In genomic region chr9:85055506-85056202, GRCh38 we compare ENCODE assay signal across 17 cellular contexts.
DNase-seq lines count a peak whose midpoint lies in the region; ATAC-seq and TF ChIP-seq lines count a peak whose summit lies in the region.
"Had no signal": no experiment of that assay in that cellular context is flagged by ENCODE, and none has a peak within 500 bp of the region (broad histone marks: within the 10 kb centered on the region; RNA-seq: fewer than 3 reads in every experiment).

No MANE protein-coding gene starts in this region.

- H3K4me1 ChIP-seq in aorta (ENCODE audit: control insufficient read depth in 1 of 2, insufficient read depth in 2 of 2, low read length in 2 of 2) = no peaks in the 10 kb centered on the region
- no peaks in the 10 kb centered on the region for H3K4me1 ChIP-seq in esophagus squamous epithelium

- no peaks in the 10 kb centered on the region for H3K36me3 ChIP-seq in aorta (ENCODE audit: control insufficient read depth in 1 of 2, insufficient read depth in 2 of 2, low read length in 1 of 2)
- H3K36me3 ChIP-seq in esophagus squamous epithelium = no peaks in the 10 kb centered on the region
- no peaks in the 10 kb centered on the region for H3K36me3 ChIP-seq in H7 (replicated peaks; ENCODE audit: control insufficient read depth, insufficient read depth, low read length)

- no peaks in the 10 kb centered on the region for H3K36me3 Mint-ChIP-seq in stimulated activated naive B cell treated with anti-CD40 and anti-IgM and Interleukin-4, amounts not matched to agents 10 μg/mL and 1 μg/mL and 100 μg/mL, for 72 hours
- H3K36me3 Mint-ChIP-seq: brain, naive B cell had no signal

- DNase-seq in aorta (no peak), esophagus squamous epithelium (lab: John Stamatoyannopoulos, UW) (no peak), H7 (no peak)
- DNase-seq in stimulated activated naive B cell treated with anti-CD40 and anti-IgM and Interleukin-4, amounts not matched to agents 10 μg/mL and 1 μg/mL and 100 μg/mL, for 72 hours = no peak
- DNase-seq: activated B cell treated with CpG ODN at 0.5 μM for 24 hours, Caco-2, H9, Karpas-422, naive B cell, NCI-H146, NCI-H446, substantia nigra had no signal

- H3K4me1 Mint-ChIP-seq in stimulated activated naive B cell treated with anti-CD40 and anti-IgM and Interleukin-4, amounts not matched to agents 10 μg/mL and 1 μg/mL and 100 μg/mL, for 72 hours = no peaks in the 10 kb centered on the region
- H3K4me1 Mint-ChIP-seq: activated B cell treated with CpG ODN at 0.5 μM for 24 hours, brain, naive B cell had no signal

- H3K4me3 Mint-ChIP-seq in stimulated activated naive B cell treated with anti-CD40 and anti-IgM and Interleukin-4, amounts not matched to agents 10 μg/mL and 1 μg/mL and 100 μg/mL, for 72 hours = no peak overlapping the region
- H3K4me3 Mint-ChIP-seq: activated B cell treated with CpG ODN at 0.5 μM for 24 hours, brain, H9, naive B cell had no signal

- H3K4me3 ChIP-seq in aorta (ENCODE audit: low read length in 2 of 2) (no peak overlapping the region), esophagus squamous epithelium (no peak overlapping the region), H7 (ENCODE audit: insufficient read depth, low read depth, low read length) (no peak overlapping the region)

- WGBS in aorta, 2 donors = 82 to 89% methylated on average over 2 of the region's 2 CpGs
- 62 to 69% methylated on average over 2 of the region's 2 CpGs for WGBS in esophagus squamous epithelium, 2 donors

- TF ChIP-seq CTCF in esophagus squamous epithelium (IDR thresholded peaks at IDR 0.05) = no peak

- H3K27me3 ChIP-seq in aorta (ENCODE audit: control insufficient read depth in 1 of 2, insufficient read depth in 2 of 2, low read length in 1 of 2) (no peaks in the 10 kb centered on the region), esophagus squamous epithelium (peaks cover 0 to 5% (median 0%) of the 10 kb centered on the region in 4 donors), H7 (ENCODE audit: control insufficient read depth, insufficient read depth, low read length) (no peaks in the 10 kb centered on the region)

- intact Hi-C loops in aorta (cut with DNase I) (no loop called here), esophagus squamous epithelium (cut with DNase I) (no loop called here)

- H3K27me3 Mint-ChIP-seq in stimulated activated naive B cell treated with anti-CD40 and anti-IgM and Interleukin-4, amounts not matched to agents 10 μg/mL and 1 μg/mL and 100 μg/mL, for 72 hours = peaks cover 8 to 18% of the 10 kb centered on the region in 2 donors
- H3K27me3 Mint-ChIP-seq: activated B cell treated with CpG ODN at 0.5 μM for 24 hours had no signal

- no peak overlapping the region for H3K27ac Mint-ChIP-seq in stimulated activated naive B cell treated with anti-CD40 and anti-IgM and Interleukin-4, amounts not matched to agents 10 μg/mL and 1 μg/mL and 100 μg/mL, for 72 hours
- H3K27ac Mint-ChIP-seq: activated B cell treated with CpG ODN at 0.5 μM for 24 hours, brain, H9 had no signal

- ATAC-seq in GM18520 (IDR thresholded peaks at IDR 0.05; ENCODE audit: unreplicated experiment) (peak; percentile 53), GM21390 (IDR thresholded peaks at IDR 0.05; ENCODE audit: unreplicated experiment) (peak; percentile 68), HG02870 (IDR thresholded peaks at IDR 0.05; ENCODE audit: unreplicated experiment) (peak; percentile 50), HG03469 (IDR thresholded peaks at IDR 0.05; ENCODE audit: unreplicated experiment) (peak; percentile 49), aorta (ENCODE audit: low FRiP score) (no peak)
- ATAC-seq in stimulated activated naive B cell treated with anti-CD40 and anti-IgM and Interleukin-4, amounts not matched to agents 10 μg/mL and 1 μg/mL and 100 μg/mL, for 72 hours (replicated peaks) = no peak

- H3K27ac ChIP-seq in aorta (ENCODE audit: low read depth in 1 of 2, low read length in 2 of 2) (no peak overlapping the region), esophagus squamous epithelium (no peak overlapping the region)

- H3K9me3 ChIP-seq in aorta (ENCODE audit: control insufficient read depth, low read length) (peaks cover 1% of the 10 kb centered on the region), esophagus squamous epithelium (no peaks in the 10 kb centered on the region)
- H3K9me3 ChIP-seq: Caco-2 had no signal

- H3K9me3 Mint-ChIP-seq in stimulated activated naive B cell treated with anti-CD40 and anti-IgM and Interleukin-4, amounts not matched to agents 10 μg/mL and 1 μg/mL and 100 μg/mL, for 72 hours = peaks cover 0 to 4% of the 10 kb centered on the region in 2 donors
- H3K9me3 Mint-ChIP-seq: activated B cell treated with CpG ODN at 0.5 μM for 24 hours, H9 had no signal

- no peak for TF ChIP-seq POLR2A in esophagus squamous epithelium (IDR thresholded peaks at IDR 0.05)

Comparison
In these comparisons a context has a peak if more than half of its experiments do, and no peak if none do; other contexts are left out.
1. ATAC-seq: peak in GM18520 (single experiment), GM21390 (single experiment), HG02870 (single experiment) and HG03469 (single experiment); none in aorta (single experiment) and stimulated activated naive B cell treated with anti-CD40 and anti-IgM and Interleukin-4, amounts not matched to agents 10 μg/mL and 1 μg/mL and 100 μg/mL, for 72 hours (0 of 2).